In genomic region chr3:129424185-129424841, GRCh38 we compare ENCODE assay signal across 8 cellular contexts. TPM values are rescaled to one million over a fixed set of nuclear protein-coding genes. Genes with fewer than 3 reads are reported as not detected.
A peak's percentile ranks its signal among the peaks of the same experiment; 100 is the strongest.
DNase-seq lines count a peak whose midpoint lies in the region; ATAC-seq and TF ChIP-seq lines count a peak whose summit lies in the region.

No MANE protein-coding gene starts in this region.

- POLR2A ChIA-PET in activated CD8-positive, alpha-beta T cell treated with anti-CD3 and anti-CD28 coated beads, Interleukin-2, amount 10 ng/mL, durations not matched to agents 7 days and 5 days (lab: Charles Lee): no interaction called here
- POLR2A ChIA-PET in MCF 10A (lab: Yijun Ruan, JAX): interaction anchor here (1.6 kb wide), 1 partner anchor 14 kb away, joined by 6 read pairs; no protein-coding TSS in a partner anchor

- BruUV-seq in MCF 10A (replicated peaks; lab: Mats Ljungman, UMichigan): no TSS peak

- H3K36me3 ChIP-seq in left ventricle myocardium inferior: no peaks in the 10 kb centered on the region

- H3K9me3 Mint-ChIP-seq in naive B cell: peaks cover 5 to 17% (median 12%) of the 10 kb centered on the region in 7 donors
- no peaks in the 10 kb centered on the region for H3K9me3 Mint-ChIP-seq in activated CD8-positive, alpha-beta T cell treated with anti-CD3 and anti-CD28 coated beads, Interleukin-2, amount 10 ng/mL, durations not matched to agents 7 days and 5 days (ENCODE audit: insufficient read depth)
- no peaks in the 10 kb centered on the region for H3K9me3 Mint-ChIP-seq in MCF 10A (ENCODE audit: unreplicated experiment)

- ATAC-seq in GM18873 (IDR thresholded peaks at IDR 0.05; ENCODE audit: low FRiP score, unreplicated experiment): peak; percentile 57
- ATAC-seq in HG02885 (IDR thresholded peaks at IDR 0.05; ENCODE audit: poor library complexity, unreplicated experiment): peak; percentile 68
- peak; percentile 66 to 67 for ATAC-seq in naive B cell (ENCODE audit: low read depth in 2 of 2)
- ATAC-seq in activated CD8-positive, alpha-beta T cell treated with anti-CD3 and anti-CD28 coated beads, Interleukin-2, amount 10 ng/mL, durations not matched to agents 7 days and 5 days: no peak

- H3K4me3 ChIP-seq in left ventricle myocardium inferior: no peak overlapping the region

- no peaks in the 10 kb centered on the region for H3K27me3 Mint-ChIP-seq in naive B cell
- peaks cover 9% of the 10 kb centered on the region for H3K27me3 Mint-ChIP-seq in activated CD8-positive, alpha-beta T cell treated with anti-CD3 and anti-CD28 coated beads, Interleukin-2, amount 10 ng/mL, durations not matched to agents 7 days and 5 days (ENCODE audit: low read depth)
- H3K27me3 Mint-ChIP-seq in MCF 10A (ENCODE audit: insufficient read depth, unreplicated experiment): no peaks in the 10 kb centered on the region

- no peaks in the 10 kb centered on the region for H3K9me3 ChIP-seq in left ventricle myocardium inferior (replicated peaks)

- H3K27ac Mint-ChIP-seq in naive B cell: peak overlapping the region in 5 of 6 donors; percentile 56 to 79 (median 77)
- H3K27ac Mint-ChIP-seq in activated CD8-positive, alpha-beta T cell treated with anti-CD3 and anti-CD28 coated beads, Interleukin-2, amount 10 ng/mL, durations not matched to agents 7 days and 5 days: no peak overlapping the region
- no peak overlapping the region for H3K27ac Mint-ChIP-seq in MCF 10A (ENCODE audit: low read depth, unreplicated experiment)

- H3K27ac ChIP-seq in left ventricle myocardium inferior (replicated peaks): no peak overlapping the region

- TF ChIP-seq CTCF in left ventricle myocardium inferior (IDR thresholded peaks at IDR 0.05; ENCODE audit: borderline replicate concordance) (no peak), MCF 10A (IDR thresholded peaks at IDR 0.05; ENCODE audit: unreplicated experiment) (no peak)

- peaks cover 14% of the 10 kb centered on the region for H3K4me1 ChIP-seq in left ventricle myocardium inferior

- H3K36me3 Mint-ChIP-seq in naive B cell (peaks cover 0 to 17% of the 10 kb centered on the region in 2 donors), MCF 10A (ENCODE audit: insufficient read depth, unreplicated experiment) (no peaks in the 10 kb centered on the region)
- H3K36me3 Mint-ChIP-seq in activated CD8-positive, alpha-beta T cell treated with anti-CD3 and anti-CD28 coated beads, Interleukin-2, amount 10 ng/mL, durations not matched to agents 7 days and 5 days (ENCODE audit: low read depth): peaks cover 16% of the 10 kb centered on the region

- CTCF ChIA-PET in activated CD8-positive, alpha-beta T cell treated with anti-CD3 and anti-CD28 coated beads, Interleukin-2, amount 10 ng/mL, durations not matched to agents 7 days and 5 days (lab: Charles Lee): no interaction called here
- CTCF ChIA-PET in MCF 10A (lab: Yijun Ruan, JAX): interaction anchor here (0.5 kb wide), 1 partner anchor 35 kb away, joined by 4 read pairs; no protein-coding TSS in a partner anchor

- intact Hi-C loops in left ventricle myocardium inferior (cut with micrococcal nuclease): no loop called here
- intact Hi-C loops in MCF 10A (cut with micrococcal nuclease): no loop called here

- H3K4me1 Mint-ChIP-seq in naive B cell (peaks cover 38 to 49% (median 45%) of the 10 kb centered on the region in 3 donors), MCF 10A (ENCODE audit: insufficient read depth, unreplicated experiment) (peaks cover 14% of the 10 kb centered on the region)
- H3K4me1 Mint-ChIP-seq in activated CD8-positive, alpha-beta T cell treated with anti-CD3 and anti-CD28 coated beads, Interleukin-2, amount 10 ng/mL, durations not matched to agents 7 days and 5 days (ENCODE audit: low read depth): peaks cover 30% of the 10 kb centered on the region

- DNase-seq in RPMI7951 (ENCODE audit: low read depth): peak; percentile 33
- peak; percentile 50 for DNase-seq in naive B cell
- DNase-seq in left ventricle myocardium inferior: no peak
- no peak for DNase-seq in activated CD8-positive, alpha-beta T cell treated with anti-CD3 and anti-CD28 coated beads, Interleukin-2, amount 10 ng/mL, durations not matched to agents 7 days and 5 days
- DNase-seq in NCI-H2171 (lab: John Stamatoyannopoulos, UW): no peak
- DNase-seq in MCF 10A (ENCODE audit: unreplicated experiment): no peak

- no peaks in the 10 kb centered on the region for H3K27me3 ChIP-seq in left ventricle myocardium inferior (ENCODE audit: low read depth)

- peak overlapping the region in 4 of 8 donors; percentile 2 to 79 (median 24) for H3K4me3 Mint-ChIP-seq in naive B cell
- H3K4me3 Mint-ChIP-seq in activated CD8-positive, alpha-beta T cell treated with anti-CD3 and anti-CD28 coated beads, Interleukin-2, amount 10 ng/mL, durations not matched to agents 7 days and 5 days: no peak overlapping the region
- no peak overlapping the region for H3K4me3 Mint-ChIP-seq in MCF 10A (ENCODE audit: unreplicated experiment)

RNA-seq across cellular contexts. Expression of gene EFCAB12, which starts 4.1 kb away (rescaled TPM):
- total RNA-seq in RPMI7951 (2014; rRNA removed; shearing (Covaris generic)): 0.20 TPM in 1 of 2 replicates, not detected in the other
- polyA plus RNA-seq in naive B cell (ENCODE audit: low read depth in 6 of 6): under 1 TPM in 2 of 6 donors, not detected in 4; 0.12 to 0.36 TPM
- total RNA-seq in left ventricle myocardium inferior (not detected), MCF 10A (2022) (0.22 TPM in 1 of 2 replicates, not detected in the other)
- under 1 TPM; 0.42 to 0.45 TPM for total RNA-seq in activated CD8-positive, alpha-beta T cell treated with anti-CD3 and anti-CD28 coated beads, Interleukin-2, amount 10 ng/mL, durations not matched to agents 7 days and 5 days

RNA-seq across cellular contexts. Expression of gene MBD4, which starts 15.4 kb away (rescaled TPM):
- total RNA-seq in RPMI7951 (2014; rRNA removed; shearing (Covaris generic)): 26.4 and 37.5 TPM in 2 replicates
- polyA plus RNA-seq in naive B cell (ENCODE audit: low read depth in 6 of 6): 100 to 1,000 TPM in 5 of 6 donors, 10 to 100 TPM in 1; 98.2 to 187 (median 127) TPM
- 18.8 TPM for total RNA-seq in left ventricle myocardium inferior
- total RNA-seq in activated CD8-positive, alpha-beta T cell treated with anti-CD3 and anti-CD28 coated beads, Interleukin-2, amount 10 ng/mL, durations not matched to agents 7 days and 5 days: 10 to 100 TPM; 50.1 to 50.6 TPM
- total RNA-seq in MCF 10A (2022): 30.6 and 35.8 TPM in 2 replicates

RNA-seq across cellular contexts. Expression of gene IFT122, which starts 15.7 kb away (rescaled TPM):
- total RNA-seq in RPMI7951 (2014; rRNA removed; shearing (Covaris generic)): 17.9 and 20.5 TPM in 2 replicates
- polyA plus RNA-seq in naive B cell (ENCODE audit: low read depth in 6 of 6): 1 to 10 TPM in 5 of 6 donors, not detected in 1; 4.4 to 9.7 (median 5.1) TPM
- total RNA-seq in left ventricle myocardium inferior (16.5 TPM), MCF 10A (2022) (18.7 and 21.0 TPM in 2 replicates)
- 10 to 100 TPM; 22.3 to 25.6 TPM for total RNA-seq in activated CD8-positive, alpha-beta T cell treated with anti-CD3 and anti-CD28 coated beads, Interleukin-2, amount 10 ng/mL, durations not matched to agents 7 days and 5 days

Comparison
In these comparisons a context has a peak if more than half of its experiments do, and no peak if none do; other contexts are left out.
1. DNase-seq: peak in RPMI7951 (single experiment) and naive B cell (single experiment); none in left ventricle myocardium inferior (single experiment), activated CD8-positive, alpha-beta T cell treated with anti-CD3 and anti-CD28 coated beads, Interleukin-2, amount 10 ng/mL, durations not matched to agents 7 days and 5 days (single experiment), NCI-H2171 (single experiment) and MCF 10A (single experiment).
2. H3K27ac Mint-ChIP-seq: peak in naive B cell (5 of 6); none in activated CD8-positive, alpha-beta T cell treated with anti-CD3 and anti-CD28 coated beads, Interleukin-2, amount 10 ng/mL, durations not matched to agents 7 days and 5 days (single experiment) and MCF 10A (single experiment).